8 cellular contexts compared by ENCODE assay signal in the genomic region with DNA sequence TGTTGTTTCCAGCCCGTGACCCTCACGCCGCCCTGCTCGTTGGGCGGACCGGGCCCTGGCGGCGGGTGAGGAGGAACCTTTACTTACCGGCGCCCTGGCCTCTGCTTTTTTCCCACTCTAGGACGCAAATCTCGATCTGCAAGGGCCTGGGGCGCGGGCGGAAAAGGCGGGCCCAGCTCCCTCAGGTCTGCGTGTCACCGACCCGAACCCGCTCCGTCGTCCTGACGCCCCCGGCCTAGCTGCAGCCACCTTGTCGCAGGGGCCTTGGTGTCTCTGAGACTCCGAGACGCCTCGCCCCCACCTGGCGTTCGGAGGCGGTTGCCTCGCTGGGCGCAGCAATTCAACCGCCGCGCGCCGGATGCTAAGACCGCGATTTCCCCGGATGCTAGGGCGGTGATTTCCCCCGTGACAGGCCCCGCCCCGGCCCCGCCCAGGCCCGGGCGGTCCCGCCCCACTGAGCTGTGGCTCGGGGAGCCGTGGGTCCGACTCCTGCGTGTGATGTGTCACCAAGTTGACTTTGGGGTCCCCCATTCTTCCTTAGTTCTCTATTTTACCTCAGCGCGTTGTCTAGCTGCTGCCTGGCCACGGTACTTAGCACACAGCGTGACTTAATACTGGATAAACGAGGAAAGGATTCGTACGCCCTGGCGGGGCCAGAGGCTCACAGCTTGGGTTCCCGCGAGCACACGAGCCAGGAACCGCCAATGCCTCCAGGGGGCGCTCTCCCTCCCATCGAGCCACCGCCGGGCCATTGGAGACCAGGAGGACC. TPM values are rescaled to one million over a fixed set of nuclear protein-coding genes. Genes with fewer than 3 reads are reported as not detected.
DNase-seq lines count a peak whose midpoint lies in the region; ATAC-seq and TF ChIP-seq lines count a peak whose summit lies in the region.

RPL39L (minus strand) TSS at position 371 of the 769 bp plus-strand sequence. CDS start 18,196 bp downstream, outside the sequence.

- WGBS in heart right ventricle, 2 donors, result 4 to 7% methylated on average over 69 of the region's 69 CpGs
- 4% methylated on average over 69 of the region's 69 CpGs for WGBS in prostate gland

- H3K36me3 Mint-ChIP-seq in activated naive CD8-positive, alpha-beta T cell treated with anti-CD3 and anti-CD28 coated beads, Interleukin-2, amount 10 ng/mL, durations not matched to agents 7 days and 5 days, result peaks cover 35% of the 10 kb centered on the region

- DNase-seq in Jurkat, Clone E6-1 (ENCODE audit: low read depth, low spot score), result peak; percentile 89
- DNase-seq in activated naive CD8-positive, alpha-beta T cell treated with anti-CD3 and anti-CD28 coated beads, Interleukin-2, amount 10 ng/mL, durations not matched to agents 7 days and 5 days, result peak; percentile 98
- peak; percentile 78 to 85 for DNase-seq in heart right ventricle
- peak; percentile 68 for DNase-seq in prostate gland (ENCODE audit: low spot score)
- peak; percentile 86 for DNase-seq in ureter (ENCODE audit: low spot score)

- H3K79me2 ChIP-seq in DOHH2 (ENCODE audit: control insufficient read depth, low read length), result peaks cover 37% of the 10 kb centered on the region

- H4K20me1 ChIP-seq in DOHH2 (ENCODE audit: control insufficient read depth, insufficient read depth, low read depth, low read length), result no peaks in the 10 kb centered on the region

- peaks cover 23% of the 10 kb centered on the region for H3K9me3 ChIP-seq in DOHH2 (ENCODE audit: control insufficient read depth, insufficient read depth, low read length)
- peaks cover 0 to 4% (median 0%) of the 10 kb centered on the region in 11 donors for H3K9me3 ChIP-seq in heart right ventricle
- H3K9me3 ChIP-seq in prostate gland, result no peaks in the 10 kb centered on the region

- H3K4me1 Mint-ChIP-seq in activated naive CD8-positive, alpha-beta T cell treated with anti-CD3 and anti-CD28 coated beads, Interleukin-2, amount 10 ng/mL, durations not matched to agents 7 days and 5 days, result peaks cover 16% of the 10 kb centered on the region

- H3K27ac ChIP-seq in DOHH2 (ENCODE audit: low read depth, low read length), result peak within 1 kb of the TSS; percentile 77
- H3K27ac ChIP-seq in heart right ventricle, result peak within 1 kb of the TSS in 7 of 10 donors; percentile 21 to 73 (median 56)
- H3K27ac ChIP-seq in prostate gland, result peak within 1 kb of the TSS; percentile 44 to 59

- no peaks in the 10 kb centered on the region for H3K9me2 ChIP-seq in DOHH2 (replicated peaks; ENCODE audit: control insufficient read depth, low read length)

- H3K36me3 ChIP-seq in DOHH2 (ENCODE audit: control insufficient read depth, low read length) (peaks cover 38% of the 10 kb centered on the region), heart right ventricle (no peaks in the 10 kb centered on the region), prostate gland (no peaks in the 10 kb centered on the region)

- POLR2A ChIA-PET in activated naive CD8-positive, alpha-beta T cell treated with anti-CD3 and anti-CD28 coated beads, Interleukin-2, amount 10 ng/mL, durations not matched to agents 7 days and 5 days (lab: Charles Lee), result interaction anchor here (0.5 to 2.3 kb wide), 21 partner anchors 10 to 1201 kb away, joined by 3 to 31 read pairs (median 3); partner anchors contain the start of genes EIF4A2, ST6GAL1 and TRA2B

- intact Hi-C loops in heart right ventricle (cut with DNase I) (no loop called here), prostate gland (cut with DNase I) (no loop called here)

- no peaks in the 10 kb centered on the region for H3K27me3 ChIP-seq in DOHH2 (ENCODE audit: control insufficient read depth, low read length)
- H3K27me3 ChIP-seq in heart right ventricle, result no peaks in the 10 kb centered on the region
- no peaks in the 10 kb centered on the region for H3K27me3 ChIP-seq in prostate gland (replicated peaks; ENCODE audit: insufficient read depth)

- H3K4me2 ChIP-seq in DOHH2 (ENCODE audit: low read length), result peak within 1 kb of the TSS; percentile 89

- H3K4me3 Mint-ChIP-seq in activated naive CD8-positive, alpha-beta T cell treated with anti-CD3 and anti-CD28 coated beads, Interleukin-2, amount 10 ng/mL, durations not matched to agents 7 days and 5 days, result peak within 1 kb of the TSS; percentile 95

- peak; percentile 38 for TF ChIP-seq POLR2A in prostate gland (IDR thresholded peaks at IDR 0.05)

- H3K4me1 ChIP-seq in DOHH2 (ENCODE audit: control insufficient read depth, low read length), result peaks cover 21% of the 10 kb centered on the region
- peaks cover 0 to 18% (median 6%) of the 10 kb centered on the region in 9 donors for H3K4me1 ChIP-seq in heart right ventricle
- H3K4me1 ChIP-seq in prostate gland (replicated peaks), result no peaks in the 10 kb centered on the region

- H3K9me3 Mint-ChIP-seq in activated naive CD8-positive, alpha-beta T cell treated with anti-CD3 and anti-CD28 coated beads, Interleukin-2, amount 10 ng/mL, durations not matched to agents 7 days and 5 days, result peaks cover 19% of the 10 kb centered on the region

- H3K27me3 Mint-ChIP-seq in activated naive CD8-positive, alpha-beta T cell treated with anti-CD3 and anti-CD28 coated beads, Interleukin-2, amount 10 ng/mL, durations not matched to agents 7 days and 5 days, result no peaks in the 10 kb centered on the region

- ATAC-seq in GM21576 (IDR thresholded peaks at IDR 0.05; ENCODE audit: unreplicated experiment) (peak; percentile 96), SK-N-SH treated with all-trans-retinoic acid at 6 μM for 48 hours (peak; percentile 99), heart right ventricle (peak; percentile 96 to 99 (median 98))
- peak; percentile 94 for ATAC-seq in activated naive CD8-positive, alpha-beta T cell treated with anti-CD3 and anti-CD28 coated beads, Interleukin-2, amount 10 ng/mL, durations not matched to agents 7 days and 5 days (ENCODE audit: low read depth)

- peak within 1 kb of the TSS; percentile 82 for H3K4me3 ChIP-seq in DOHH2 (ENCODE audit: low read length)
- peak within 1 kb of the TSS; percentile 72 for H3K4me3 ChIP-seq in Jurkat, Clone E6-1 (ENCODE audit: low read length)
- H3K4me3 ChIP-seq in heart right ventricle, result peak within 1 kb of the TSS; percentile 40 to 68 (median 62)
- peak within 1 kb of the TSS; percentile 30 to 45 for H3K4me3 ChIP-seq in prostate gland

- peak; percentile 92 for TF ChIP-seq CTCF in DOHH2 (IDR thresholded peaks at IDR 0.05; ENCODE audit: low read depth, low read length, poor library complexity, severe bottlenecking)
- TF ChIP-seq CTCF in heart right ventricle (IDR thresholded peaks at IDR 0.05), result peak; percentile 78 to 93 (median 89)
- peak; percentile 43 to 86 (median 75) for TF ChIP-seq CTCF in prostate gland (IDR thresholded peaks at IDR 0.05)

- H3F3A ChIP-seq in DOHH2 (ENCODE audit: control insufficient read depth, insufficient read depth), result peaks cover 5% of the 10 kb centered on the region; the same call in 1 of the 2 replicates

- H3K27ac Mint-ChIP-seq in activated naive CD8-positive, alpha-beta T cell treated with anti-CD3 and anti-CD28 coated beads, Interleukin-2, amount 10 ng/mL, durations not matched to agents 7 days and 5 days, result peak within 1 kb of the TSS; percentile 99

TF ChIP-seq in SK-N-SH treated with all-trans-retinoic acid at 6 μM for 48 hours, 23 proteins besides CTCF, POLR2A, EP300 and RAD21 (continues in another document):
- TF ChIP-seq ZFP30 (CRISPR knock-in tag; IDR thresholded peaks at IDR 0.05), result no peak
- no peak for TF ChIP-seq BACH2 (CRISPR knock-in tag; IDR thresholded peaks at IDR 0.05; ENCODE audit: borderline replicate concordance)
- TF ChIP-seq CSDC2 (CRISPR knock-in tag; IDR thresholded peaks at IDR 0.05), result no peak
- TF ChIP-seq ZNF8 (CRISPR knock-in tag; IDR thresholded peaks at IDR 0.05), result no peak
- no peak for TF ChIP-seq PPARA (CRISPR knock-in tag; IDR thresholded peaks at IDR 0.05; ENCODE audit: borderline replicate concordance)
- no peak for TF ChIP-seq SNAI2 (CRISPR knock-in tag; IDR thresholded peaks at IDR 0.05)
- no peak for TF ChIP-seq CSRNP3 (CRISPR knock-in tag; IDR thresholded peaks at IDR 0.05)
- TF ChIP-seq POU6F1 (CRISPR knock-in tag; IDR thresholded peaks at IDR 0.05; ENCODE audit: borderline replicate concordance, low read depth), result no peak
- TF ChIP-seq ZNF70 (CRISPR knock-in tag; IDR thresholded peaks at IDR 0.05), result no peak
- TF ChIP-seq TOX (CRISPR knock-in tag; IDR thresholded peaks at IDR 0.05; ENCODE audit: borderline replicate concordance), result no peak
- no peak for TF ChIP-seq ZFP3 (CRISPR knock-in tag; IDR thresholded peaks at IDR 0.05)
- TF ChIP-seq ZNF565 (CRISPR knock-in tag; conservative IDR thresholded peaks at IDR 0.05; ENCODE audit: low read depth), result no peak

RNA-seq across cellular contexts. Expression of gene RPL39L, which starts in this region (rescaled TPM):
- 151 TPM for polyA plus RNA-seq in Jurkat, Clone E6-1 (2012; ENCODE audit: insufficient read depth, insufficient read length)
- total RNA-seq in activated naive CD8-positive, alpha-beta T cell treated with anti-CD3 and anti-CD28 coated beads, Interleukin-2, amount 10 ng/mL, durations not matched to agents 7 days and 5 days, result 10 to 100 TPM; 18.8 TPM
- total RNA-seq in heart right ventricle, result 1 to 10 TPM; 3.5 to 7.4 (median 5.6) TPM
- 10 to 100 TPM in 1 of 2 donors, under 1 TPM in 1; 0.44 to 17.8 TPM for polyA plus RNA-seq in heart right ventricle
- 10 to 100 TPM; 27.5 to 57.9 TPM for total RNA-seq in prostate gland
- total RNA-seq in ureter, result 5.4 TPM

Comparison
In these comparisons a context has a peak if more than half of its experiments do, and no peak if none do; other contexts are left out.
1. Peak in every context shown above with its lines: DNase-seq, ATAC-seq, H3K4me3 ChIP-seq and H3K27ac ChIP-seq.